Comparison of ENCODE assay signal across 10 cellular contexts in the genomic region with DNA sequence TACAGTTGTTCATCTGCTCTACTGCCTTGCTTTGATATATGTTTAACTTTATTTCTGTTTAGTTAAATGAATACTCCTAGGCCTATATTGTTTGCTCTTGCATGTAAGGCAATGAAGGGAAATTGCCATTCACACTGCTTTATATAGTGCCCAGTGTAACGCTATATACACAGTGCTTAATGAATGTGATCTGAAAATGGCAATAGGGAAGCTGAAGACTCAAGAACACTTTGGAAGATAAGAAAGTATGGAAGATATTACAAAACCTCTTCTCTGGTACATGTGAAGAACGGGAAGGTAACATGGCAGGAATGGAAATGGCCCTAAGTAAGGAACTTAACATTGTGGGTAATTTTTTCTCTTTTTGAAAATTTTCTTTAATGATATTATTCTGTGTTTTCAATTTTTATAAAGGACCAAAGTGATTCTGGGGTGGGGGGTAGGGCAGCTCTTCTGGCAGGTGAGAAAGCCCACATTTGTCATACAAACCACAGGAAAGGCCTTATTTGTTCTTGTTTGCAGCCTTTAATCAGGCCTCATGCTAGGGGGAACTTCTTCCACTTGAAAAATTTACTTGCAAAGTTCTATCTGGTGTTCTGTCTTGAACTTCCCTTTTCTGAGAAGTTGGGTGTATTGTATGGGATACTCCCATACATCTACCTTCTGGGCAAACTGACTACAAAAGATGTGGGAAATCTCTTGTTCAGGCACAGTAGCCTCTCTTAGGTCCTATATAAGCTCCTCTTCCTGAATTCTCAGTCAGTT.
DNase-seq lines count a peak whose midpoint lies in the region; ATAC-seq and TF ChIP-seq lines count a peak whose summit lies in the region.
"Had no signal": no experiment of that assay in that cellular context is flagged by ENCODE, and none has a peak within 500 bp of the region (broad histone marks: within the 10 kb centered on the region; RNA-seq: fewer than 3 reads in every experiment).

No MANE protein-coding gene starts in this region.

- peaks cover 32% of the 10 kb centered on the region for H3K36me3 Mint-ChIP-seq in activated naive CD4-positive, alpha-beta T cell treated with anti-CD3 and anti-CD28 coated beads, Interleukin-2, amount 10 ng/mL, durations not matched to agents 7 days and 5 days
- H3K36me3 Mint-ChIP-seq in type B pancreatic cell, result peaks cover 4% of the 10 kb centered on the region

- no peak overlapping the region for H3K4me3 Mint-ChIP-seq in activated naive CD4-positive, alpha-beta T cell treated with anti-CD3 and anti-CD28 coated beads, Interleukin-2, amount 10 ng/mL, durations not matched to agents 7 days and 5 days
- H3K4me3 Mint-ChIP-seq in type B pancreatic cell, result no peak overlapping the region

- peaks cover 64% of the 10 kb centered on the region for H3K4me1 Mint-ChIP-seq in activated naive CD4-positive, alpha-beta T cell treated with anti-CD3 and anti-CD28 coated beads, Interleukin-2, amount 10 ng/mL, durations not matched to agents 7 days and 5 days
- H3K4me1 Mint-ChIP-seq in type B pancreatic cell (ENCODE audit: unreplicated experiment), result peaks cover 37% of the 10 kb centered on the region

- peaks cover 75% of the 10 kb centered on the region for H3K4me1 ChIP-seq in left ventricle myocardium inferior

- DNase-seq in activated naive CD4-positive, alpha-beta T cell treated with anti-CD3 and anti-CD28 coated beads, Interleukin-2, amount 10 ng/mL, durations not matched to agents 7 days and 5 days, result no peak
- DNase-seq in activated naive CD4-positive, alpha-beta T cell (lab: John Stamatoyannopoulos, UW), result no peak
- no peak for DNase-seq in SK-N-MC (ENCODE audit: low read depth, low spot score)
- DNase-seq in left ventricle myocardium inferior, result no peak
- no peak for DNase-seq in type B pancreatic cell (ENCODE audit: extremely low spot score, unreplicated experiment)
- no peak for DNase-seq in NCI-H526 (lab: John Stamatoyannopoulos, UW)
- no peak for DNase-seq in NCI-H82 (lab: John Stamatoyannopoulos, UW)
- DNase-seq: cerebellar nuclear complex had no signal

- H3K9ac ChIP-seq in SK-N-MC (ENCODE audit: insufficient read length), result no peak overlapping the region

- H3K27ac Mint-ChIP-seq in activated naive CD4-positive, alpha-beta T cell treated with anti-CD3 and anti-CD28 coated beads, Interleukin-2, amount 10 ng/mL, durations not matched to agents 7 days and 5 days, result peak overlapping the region; percentile 84
- peak overlapping the region; percentile 0 for H3K27ac Mint-ChIP-seq in type B pancreatic cell

- H3K9me3 Mint-ChIP-seq in activated naive CD4-positive, alpha-beta T cell treated with anti-CD3 and anti-CD28 coated beads, Interleukin-2, amount 10 ng/mL, durations not matched to agents 7 days and 5 days, result peaks cover 4% of the 10 kb centered on the region
- H3K9me3 Mint-ChIP-seq in type B pancreatic cell, result no peaks in the 10 kb centered on the region

- H3K4me3 ChIP-seq in SK-N-MC (peak overlapping the region; percentile 77), left ventricle myocardium inferior (peak overlapping the region; percentile 46)

- no peaks in the 10 kb centered on the region for H3K36me3 ChIP-seq in SK-N-MC (ENCODE audit: insufficient read depth, low read length)
- no peaks in the 10 kb centered on the region for H3K36me3 ChIP-seq in left ventricle myocardium inferior

- H3K27me3 Mint-ChIP-seq in activated naive CD4-positive, alpha-beta T cell treated with anti-CD3 and anti-CD28 coated beads, Interleukin-2, amount 10 ng/mL, durations not matched to agents 7 days and 5 days, result no peaks in the 10 kb centered on the region
- H3K27me3 Mint-ChIP-seq in type B pancreatic cell, result no peaks in the 10 kb centered on the region

- H3K27me3 ChIP-seq in left ventricle myocardium inferior (ENCODE audit: low read depth), result no peaks in the 10 kb centered on the region

- TF ChIP-seq CTCF in left ventricle myocardium inferior (IDR thresholded peaks at IDR 0.05; ENCODE audit: borderline replicate concordance), result no peak
- TF ChIP-seq CTCF in type B pancreatic cell (conservative IDR thresholded peaks at IDR 0.05), result no peak

- intact Hi-C loops in left ventricle myocardium inferior (cut with micrococcal nuclease), result no loop called here

- H3K27ac ChIP-seq in SK-N-MC, result peak overlapping the region; percentile 97
- H3K27ac ChIP-seq in left ventricle myocardium inferior (replicated peaks), result peak overlapping the region; percentile 90

- ATAC-seq in HG02798 (IDR thresholded peaks at IDR 0.05; ENCODE audit: poor library complexity, unreplicated experiment), result no peak
- ATAC-seq: Panc1 had no signal

- H3K9me3 ChIP-seq in SK-N-MC (ENCODE audit: low read depth, low read length), result no peaks in the 10 kb centered on the region; the same call in 1 of the 2 replicates
- H3K9me3 ChIP-seq in left ventricle myocardium inferior (replicated peaks), result peaks cover 3% of the 10 kb centered on the region

- CTCF ChIA-PET in activated naive CD4-positive, alpha-beta T cell treated with anti-CD3 and anti-CD28 coated beads, Interleukin-2, amount 10 ng/mL, durations not matched to agents 7 days and 5 days (lab: Charles Lee), result interaction anchor here (0.8 to 2.4 kb wide), 7 partner anchors 17 to 208 kb away, joined by 3 to 9 read pairs (median 3); no protein-coding TSS in a partner anchor
